8 cellular contexts compared by ENCODE assay signal in genomic region chr6:156564128-156564806, GRCh38.
DNase-seq lines count a peak whose midpoint lies in the region; ATAC-seq and TF ChIP-seq lines count a peak whose summit lies in the region.

No MANE protein-coding gene starts in this region.

- no peak overlapping the region for H3K4me2 ChIP-seq in Loucy (ENCODE audit: low read depth, low read length, poor library complexity, severe bottlenecking)

- peak; percentile 97 for ATAC-seq in upper lobe of right lung

- H3K4me1 ChIP-seq in Loucy (ENCODE audit: insufficient read depth, low read length, poor library complexity, severe bottlenecking) (no peaks in the 10 kb centered on the region), upper lobe of right lung (no peaks in the 10 kb centered on the region)

- peaks cover 10% of the 10 kb centered on the region; the same call in 1 of the 2 replicates for H3K9me3 ChIP-seq in Loucy (ENCODE audit: insufficient read depth, low read depth, low read length)
- no peaks in the 10 kb centered on the region for H3K9me3 ChIP-seq in upper lobe of right lung

- in situ Hi-C loops in SK-MEL-5 (cut with HindIII; ENCODE audit: low pct_unique_long_range_greater_than_20kb, low sequenced_read_pairs) = no loop called here

- no peak overlapping the region for H3K9ac ChIP-seq in Loucy (ENCODE audit: low read depth, low read length, poor library complexity, severe bottlenecking)

- H3K36me3 ChIP-seq in H7 (replicated peaks; ENCODE audit: control insufficient read depth, insufficient read depth, low read length) (no peaks in the 10 kb centered on the region), Loucy (ENCODE audit: insufficient read depth, low read length) (no peaks in the 10 kb centered on the region), upper lobe of right lung (no peaks in the 10 kb centered on the region)

- no peaks in the 10 kb centered on the region for H3F3A ChIP-seq in Loucy (ENCODE audit: low read depth)

- H3K4me3 ChIP-seq in H7 (ENCODE audit: insufficient read depth, low read depth, low read length) (no peak overlapping the region), Loucy (ENCODE audit: low read length, poor library complexity, severe bottlenecking) (no peak overlapping the region), upper lobe of right lung (no peak overlapping the region)

- H3K9me2 ChIP-seq in Loucy (replicated peaks; ENCODE audit: low read depth, low read length) = no peaks in the 10 kb centered on the region

- H3K79me2 ChIP-seq in Loucy (ENCODE audit: insufficient read depth, low read length) = no peaks in the 10 kb centered on the region

- TF ChIP-seq CTCF in Loucy (conservative IDR thresholded peaks at IDR 0.05; ENCODE audit: low read length) (peak; percentile 90), upper lobe of right lung (IDR thresholded peaks at IDR 0.05) (peak; percentile 97)

- H3K27me3 ChIP-seq in H7 (ENCODE audit: control insufficient read depth, insufficient read depth, low read length) = no peaks in the 10 kb centered on the region
- H3K27me3 ChIP-seq in Loucy (ENCODE audit: insufficient read depth, low read length, poor library complexity, severe bottlenecking) = no peaks in the 10 kb centered on the region
- H3K27me3 ChIP-seq in upper lobe of right lung = no peaks in the 10 kb centered on the region

- H2AFZ ChIP-seq in Loucy (ENCODE audit: low read length) = no peak overlapping the region

- H3K27ac ChIP-seq in upper lobe of right lung = no peak overlapping the region

- H4K20me1 ChIP-seq in Loucy (ENCODE audit: insufficient read depth, low read length, poor library complexity, severe bottlenecking) = no peaks in the 10 kb centered on the region

- DNase-seq in GM03348 (ENCODE audit: low spot score) (peak; percentile 93), H7 (peak; percentile 91), SK-MEL-5 (ENCODE audit: low read depth, low spot score) (peak; percentile 65), glomerular endothelial cell (ENCODE audit: extremely low read depth, low read depth, low spot score) (peak; percentile 20), posterior cingulate gyrus (peak; percentile 67 to 97 (median 84)), upper lobe of right lung (peak; percentile 90)
- peak; percentile 78 for DNase-seq in activated naive CD4-positive, alpha-beta T cell treated with Interleukin-2 at 50 U/mL for 16 hours

- intact Hi-C loops in posterior cingulate gyrus (cut with DNase I) (loop anchor here (1.0 to 10.0 kb wide), 4 partner anchors 122 to 621 kb away; no protein-coding TSS in a partner anchor), upper lobe of right lung (cut with DNase I) (no loop called here)

Comparison
In these comparisons a context has a peak if more than half of its experiments do, and no peak if none do; other contexts are left out.
1. DNase-seq: peak in every context shown above with its lines; median percentile 93 in GM03348; 91 in H7; 90 in upper lobe of right lung; 84 in posterior cingulate gyrus; 78 in activated naive CD4-positive, alpha-beta T cell treated with Interleukin-2 at 50 U/mL for 16 hours; 65 in SK-MEL-5; 20 in glomerular endothelial cell.